22 cellular contexts compared by ENCODE assay signal in genomic region chr1:91567583-91567982, GRCh38.
"Had no signal": no experiment of that assay in that cellular context is flagged by ENCODE, and none has a peak within 500 bp of the region (broad histone marks: within the 10 kb centered on the region; RNA-seq: fewer than 3 reads in every experiment).

No MANE protein-coding gene starts in this region.

- H3K27ac Mint-ChIP-seq: activated CD8-positive, alpha-beta T cell treated with anti-CD3 and anti-CD28 coated beads, Interleukin-2, amount 10 ng/mL, durations not matched to agents 7 days and 5 days; activated naive CD4-positive, alpha-beta T cell treated with anti-CD3 and anti-CD28 coated beads, Interleukin-2, amount 50 U/mL, for 24 hours; T-helper 1 cell treated with Interleukin-12 subunit alpha and Interleukin-12 subunit beta and Interleukin-4 antibody, amounts not matched to agents 30 μg/mL and 1 μg/mL, for 36 hours; WTC11 had no signal

- H3K4me3 Mint-ChIP-seq: activated CD8-positive, alpha-beta T cell treated with anti-CD3 and anti-CD28 coated beads, Interleukin-2, amount 10 ng/mL, durations not matched to agents 7 days and 5 days; activated naive CD4-positive, alpha-beta T cell treated with anti-CD3 and anti-CD28 coated beads, Interleukin-2, amount 50 U/mL, for 24 hours; T-helper 1 cell treated with Interleukin-12 subunit alpha and Interleukin-12 subunit beta and Interleukin-4 antibody, amounts not matched to agents 30 μg/mL and 1 μg/mL, for 36 hours; WTC11 had no signal

- H3K9me3 ChIP-seq: MG63 had no signal

- H3K27ac ChIP-seq: PC-9 had no signal

- H3K27me3 Mint-ChIP-seq: activated naive CD4-positive, alpha-beta T cell treated with anti-CD3 and anti-CD28 coated beads, Interleukin-2, amount 50 U/mL, for 24 hours had no signal

- H3K27me3 ChIP-seq: MG63 had no signal

- DNase-seq: activated CD4-positive, alpha-beta T cell treated with anti-CD3 and anti-CD28 coated beads for 48 hours; activated CD4-positive, alpha-beta T cell treated with anti-CD3 and anti-CD28 coated beads, Interleukin-2, amount 50 U/mL, for 4 hours; activated CD4-positive, CD25-positive, alpha-beta regulatory T cell treated with anti-CD3 and anti-CD28 coated beads, Interleukin-2, amount 50 U/mL, for 72 hours; activated CD8-positive, alpha-beta memory T cell treated with anti-CD3 and anti-CD28 coated beads, Interleukin-2, amount 50 U/mL, for 48 hours; activated CD8-positive, alpha-beta T cell treated with anti-CD3 and anti-CD28 coated beads, Interleukin-2, amount 10 ng/mL, durations not matched to agents 7 days and 5 days; activated effector memory CD4-positive, alpha-beta T cell treated with Interleukin-2 at 50 U/mL for 16 hours; activated naive CD4-positive, alpha-beta T cell; activated T-cell treated with anti-CD3 and anti-CD28 coated beads, Interleukin-2, amount 50 U/mL, for 1 hour; aorta; KBM-7; MG63; MV-4-11; NCI-H1092 treated with DMSO at 0.1 percent for 48 hours; NCI-H1417 treated with DMSO at 0.1 percent for 48 hours; NCI-H1694; NCI-H2029 treated with DMSO at 0.1 percent for 48 hours; NCI-H510A treated with DMSO at 0.1 percent for 48 hours; SHP77 treated with DMSO at 0.1 percent for 48 hours had no signal

- H3K4me3 ChIP-seq: MG63, PC-9 had no signal

- H3K36me3 ChIP-seq: MG63 had no signal
